ENCODE assay signal across 8 cellular contexts in the genomic region with DNA sequence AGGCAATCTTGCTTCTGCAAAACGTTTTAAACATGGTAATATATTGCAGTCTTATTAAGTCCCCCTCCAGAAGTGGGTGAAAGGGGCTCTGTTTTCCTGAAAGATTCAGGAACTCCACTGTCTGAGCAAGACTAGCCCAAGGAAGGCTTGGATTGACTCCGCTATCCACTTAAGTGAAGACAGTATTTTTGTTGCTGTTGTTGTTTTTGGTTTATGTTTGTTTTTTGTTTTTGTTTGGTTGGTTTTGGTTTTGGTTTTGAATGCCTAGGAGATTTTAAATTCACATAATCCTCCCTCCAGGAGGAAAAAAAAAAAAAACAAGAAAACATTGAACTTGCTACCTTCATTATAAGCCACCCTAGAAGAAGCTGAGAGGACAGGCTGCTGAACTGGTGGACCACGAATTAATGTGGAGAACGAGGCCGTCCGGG. TPM values are rescaled to one million over a fixed set of nuclear protein-coding genes. Genes with fewer than 3 reads are reported as not detected.
DNase-seq lines count a peak whose midpoint lies in the region; ATAC-seq and TF ChIP-seq lines count a peak whose summit lies in the region.

No MANE protein-coding gene starts in this region.

- no peaks in the 10 kb centered on the region for H3K9me3 Mint-ChIP-seq in activated T-cell treated with anti-CD3 and anti-CD28 coated beads, Interleukin-2, amount 50 U/mL, for 24 hours

- no peaks in the 10 kb centered on the region for H3K36me3 Mint-ChIP-seq in activated T-cell treated with anti-CD3 and anti-CD28 coated beads, Interleukin-2, amount 50 U/mL, for 24 hours (ENCODE audit: low read depth)

- peak overlapping the region; percentile 26 to 51 for H3K4me3 ChIP-seq in cardiac fibroblast (replicated peaks in 1 of 2; ENCODE audit: low read depth in 2 of 2, low read length in 2 of 2)
- peak overlapping the region; percentile 36 for H3K4me3 ChIP-seq in lung
- H3K4me3 ChIP-seq in thymus (ENCODE audit: low read length), result peak overlapping the region; percentile 55

- no peaks in the 10 kb centered on the region for H3K27me3 ChIP-seq in lung (ENCODE audit: control insufficient read depth, insufficient read depth)
- H3K27me3 ChIP-seq in thymus (ENCODE audit: control insufficient read depth, insufficient read depth), result peaks cover 57% of the 10 kb centered on the region

- TF ChIP-seq CTCF in cardiac fibroblast (IDR thresholded peaks at IDR 0.05; ENCODE audit: low read depth, low read length), result no peak
- no peak for TF ChIP-seq CTCF in lung (IDR thresholded peaks at IDR 0.05; ENCODE audit: control extremely low read depth, extremely low read depth)

- peaks cover 67% of the 10 kb centered on the region for H3K27me3 Mint-ChIP-seq in activated T-cell treated with anti-CD3 and anti-CD28 coated beads, Interleukin-2, amount 50 U/mL, for 24 hours

- H3K4me3 Mint-ChIP-seq in activated T-cell treated with anti-CD3 and anti-CD28 coated beads, Interleukin-2, amount 50 U/mL, for 24 hours, result peak overlapping the region; percentile 74

- H3K27ac Mint-ChIP-seq in activated T-cell treated with anti-CD3 and anti-CD28 coated beads, Interleukin-2, amount 50 U/mL, for 24 hours, result no peak overlapping the region

- H3K4me1 ChIP-seq in lung (ENCODE audit: control insufficient read depth in 2 of 2, insufficient read depth in 2 of 2, low read length in 2 of 2) (peaks cover 8 to 10% of the 10 kb centered on the region in 2 donors), thymus (ENCODE audit: control insufficient read depth, insufficient read depth, low read length) (peaks cover 15% of the 10 kb centered on the region)

- DNase-seq in activated T-cell treated with anti-CD3 and anti-CD28 coated beads, Interleukin-2, amount 50 U/mL, for 24 hours, result no peak
- DNase-seq in activated T-cell treated with anti-CD3 and anti-CD28 coated beads for 4 hours (no peak), cardiac fibroblast (ENCODE audit: low read depth in 2 of 2) (peak in 1 of 2 donors; percentile 12), lung (ENCODE audit: low spot score) (no peak), DMS79 treated with DMSO at 0.1 percent for 48 hours (lab: John Stamatoyannopoulos, UW) (no peak), DMS153 treated with DMSO at 0.1 percent for 48 hours (lab: John Stamatoyannopoulos, UW; ENCODE audit: unreplicated experiment) (no peak)

- H3K9me3 ChIP-seq in lung (ENCODE audit: control insufficient read depth in 2 of 2, insufficient read depth in 1 of 2, low read length in 1 of 2) (no peaks in the 10 kb centered on the region), thymus (ENCODE audit: control insufficient read depth) (no peaks in the 10 kb centered on the region)

- H3K36me3 ChIP-seq in lung (ENCODE audit: control insufficient read depth in 2 of 2, insufficient read depth in 2 of 2, low read length in 2 of 2), result no peaks in the 10 kb centered on the region
- no peaks in the 10 kb centered on the region for H3K36me3 ChIP-seq in thymus (ENCODE audit: control insufficient read depth, insufficient read depth)

- H3K4me1 Mint-ChIP-seq in activated T-cell treated with anti-CD3 and anti-CD28 coated beads, Interleukin-2, amount 50 U/mL, for 24 hours (ENCODE audit: low read depth), result peaks cover 45% of the 10 kb centered on the region

- 21 to 23% methylated on average over 6 of the region's 6 CpGs for WGBS in lung, 2 donors
- whole genome bisulfite sequencing in thymus, result 19% methylated on average over 6 of the region's 6 CpGs

- H3K27ac ChIP-seq in lung (ENCODE audit: low read depth in 1 of 2, low read length in 1 of 2) (peak overlapping the region; percentile 48 to 92), thymus (ENCODE audit: low read depth) (peak overlapping the region; percentile 25)

- no peak for ATAC-seq in lung (ENCODE audit: insufficient read depth, low FRiP score)
- ATAC-seq in HG02840 (IDR thresholded peaks at IDR 0.05; ENCODE audit: low FRiP score, unreplicated experiment), result no peak

RNA-seq across cellular contexts. Expression of a gene that starts 29.1 kb away (rescaled TPM):
- 10 to 100 TPM; 60.9 to 63.4 TPM for total RNA-seq in lung
- polyA plus RNA-seq in lung (1 to 10 TPM; 3.0 to 7.5 TPM), thymus (10.3 TPM)
